In genomic region chr10:102382871-102383270, GRCh38 we compare ENCODE assay signal across 29 cellular contexts. TPM values are rescaled to one million over a fixed set of nuclear protein-coding genes. Genes with fewer than 3 reads are reported as not detected.
DNase-seq lines count a peak whose midpoint lies in the region; ATAC-seq, FAIRE-seq and TF ChIP-seq lines count a peak whose summit lies in the region.
"Had no signal": no experiment of that assay in that cellular context is flagged by ENCODE, and none has a peak within 500 bp of the region (broad histone marks: within the 10 kb centered on the region; RNA-seq: fewer than 3 reads in every experiment).

No MANE protein-coding gene starts in this region.

- H3K36me3 Mint-ChIP-seq in activated CD8-positive, alpha-beta T cell treated with anti-CD3 and anti-CD28 coated beads for 36 hours (ENCODE audit: low read depth), result peaks cover 13% of the 10 kb centered on the region

- H3K36me3 ChIP-seq in HEK293 (ENCODE audit: control insufficient read depth in 2 of 2, insufficient read depth in 1 of 2, low read length in 2 of 2) (peaks cover 15 to 46% of the 10 kb centered on the region in 2 experiments; a peak in 2 of 3 replicates), bronchial epithelial cell (ENCODE audit: control insufficient read depth, insufficient read depth, low read length) (peaks cover 29% of the 10 kb centered on the region), spleen (peaks cover 3 to 60% (median 50%) of the 10 kb centered on the region in 6 donors)

- H3K4me1 ChIP-seq in HEK293 (ENCODE audit: control insufficient read depth, insufficient read depth, low read length), result 0 out of 2 replicates have a peak, but pooled peaks cover 2% of the 10 kb centered on the region
- peaks cover 2 to 15% (median 7%) of the 10 kb centered on the region in 6 donors for H3K4me1 ChIP-seq in spleen
- H3K4me1 ChIP-seq: A549, BE2C had no signal

- H3K4me3 ChIP-seq in HEK293 (ENCODE audit: low read depth, low read length) (no peak overlapping the region), bronchial epithelial cell (ENCODE audit: low read depth, low read length) (no peak overlapping the region), spleen (no peak overlapping the region)
- H3K4me3 ChIP-seq: A549, BLaER1, GM12878 had no signal

- no peak for TF ChIP-seq CTCF in HEK293 (tag by site-specific recombination; IDR thresholded peaks at IDR 0.05)
- TF ChIP-seq CTCF in bronchial epithelial cell (IDR thresholded peaks at IDR 0.05; ENCODE audit: insufficient read depth, low read length, severe bottlenecking), result no peak
- no peak for TF ChIP-seq CTCF in spleen (IDR thresholded peaks at IDR 0.05 in 8 of 11, conservative IDR thresholded peaks at IDR 0.05 in 3 of 11)
- no peak for TF ChIP-seq CTCF in activated CD8-positive, alpha-beta T cell treated with anti-CD3 and anti-CD28 coated beads for 36 hours (IDR thresholded peaks at IDR 0.05)

- no peak for TF ChIP-seq POLR2A in spleen (IDR thresholded peaks at IDR 0.05)

- peak; percentile 11 for ATAC-seq in left colon
- ATAC-seq in activated CD8-positive, alpha-beta T cell treated with anti-CD3 and anti-CD28 coated beads for 36 hours, result no peak
- ATAC-seq in GM18511 (IDR thresholded peaks at IDR 0.05; ENCODE audit: unreplicated experiment), result no peak
- ATAC-seq: A549, GM12878 had no signal

- no peaks in the 10 kb centered on the region for H3K27me3 Mint-ChIP-seq in activated CD8-positive, alpha-beta T cell treated with anti-CD3 and anti-CD28 coated beads for 36 hours
- H3K27me3 Mint-ChIP-seq: CD4-positive, alpha-beta memory T cell; CD4-positive, CD25-positive, alpha-beta regulatory T cell; CD8-positive, alpha-beta memory T cell had no signal

- FAIRE-seq in bronchial epithelial cell (lab: Jason Lieb, UNC), result peak; percentile 62
- FAIRE-seq: A549, GM12878, GM12892, GM18507, GM19239 had no signal

- H3K27ac Mint-ChIP-seq in activated CD8-positive, alpha-beta T cell treated with anti-CD3 and anti-CD28 coated beads for 36 hours, result no peak overlapping the region
- H3K27ac Mint-ChIP-seq: CD14-positive monocyte; CD4-positive, CD25-positive, alpha-beta regulatory T cell had no signal

- peaks cover 3% of the 10 kb centered on the region for H3K4me1 Mint-ChIP-seq in activated CD8-positive, alpha-beta T cell treated with anti-CD3 and anti-CD28 coated beads for 36 hours (ENCODE audit: low read depth)
- H3K4me1 Mint-ChIP-seq: CD8-positive, alpha-beta memory T cell had no signal

- 87 to 97% (median 93%) methylated on average over 8 of the region's 8 CpGs for WGBS in spleen, 5 donors

- H3K4me3 Mint-ChIP-seq in activated CD8-positive, alpha-beta T cell treated with anti-CD3 and anti-CD28 coated beads for 36 hours, result no peak overlapping the region
- H3K4me3 Mint-ChIP-seq: CD14-positive monocyte; CD4-positive, alpha-beta memory T cell; CD4-positive, CD25-positive, alpha-beta regulatory T cell; CD8-positive, alpha-beta memory T cell had no signal

- H3K27me3 ChIP-seq in bronchial epithelial cell (ENCODE audit: control insufficient read depth, insufficient read depth, low read length) (no peaks in the 10 kb centered on the region), spleen (replicated peaks in 1 of 7) (no peaks in the 10 kb centered on the region)
- H3K27me3 ChIP-seq: BE2C, BLaER1 had no signal

- intact Hi-C loops in left colon (cut with DNase I, micrococcal nuclease) (no loop called here), spleen (cut with DNase I; ENCODE audit: low total_unique reads) (no loop called here)
- intact Hi-C loops in activated CD8-positive, alpha-beta T cell treated with anti-CD3 and anti-CD28 coated beads for 36 hours (cut with micrococcal nuclease), result no loop called here

- DNase-seq in bronchial epithelial cell (ENCODE audit: low read depth) (no peak), left colon (no peak), spleen (peak; percentile 52), NCI-H748 (lab: John Stamatoyannopoulos, UW; ENCODE audit: unreplicated experiment) (no peak)
- DNase-seq in activated CD8-positive, alpha-beta T cell treated with anti-CD3 and anti-CD28 coated beads for 36 hours, result no peak
- DNase-seq: BE2C; C1 segment of cervical spinal cord; CD4-positive, alpha-beta memory T cell; CD4-positive, CD25-positive, alpha-beta regulatory T cell; CD8-positive, alpha-beta memory T cell; COR-L47; DMS 273 treated with DMSO at 0.1 percent for 48 hours; DMS153; DMS53; DMS79; DND-41; EL; GDM1 had no signal

- POLR2A ChIA-PET in HEK293 (lab: Yijun Ruan, JAX), result no interaction called here
- POLR2A ChIA-PET in activated CD8-positive, alpha-beta T cell treated with anti-CD3 and anti-CD28 coated beads for 36 hours (lab: Charles Lee), result interaction anchor here (4.3 kb wide), 1 partner anchor 11 kb away, joined by 22 read pairs; the partner anchor contains the start of gene NFKB2

- CTCF ChIA-PET in HEK293 (lab: Yijun Ruan, JAX), result interaction anchor here (0.5 to 5.6 kb wide), 6 partner anchors 10 to 218 kb away, joined by 3 to 60 read pairs (median 4); no protein-coding TSS in a partner anchor
- CTCF ChIA-PET in activated CD8-positive, alpha-beta T cell treated with anti-CD3 and anti-CD28 coated beads for 36 hours (lab: Charles Lee), result interaction anchor here (0.5 to 4.2 kb wide), 4 partner anchors 11 to 152 kb away, joined by 3 to 36 read pairs (median 28); no protein-coding TSS in a partner anchor

- no peaks in the 10 kb centered on the region for H3K9me3 Mint-ChIP-seq in activated CD8-positive, alpha-beta T cell treated with anti-CD3 and anti-CD28 coated beads for 36 hours
- H3K9me3 Mint-ChIP-seq: CD14-positive monocyte; CD4-positive, alpha-beta memory T cell; CD8-positive, alpha-beta memory T cell had no signal

- H3K9me3 ChIP-seq in HEK293 (ENCODE audit: control insufficient read depth, insufficient read depth, low read depth, low read length), result no peaks in the 10 kb centered on the region
- H3K9me3 ChIP-seq in spleen, result no peaks in the 10 kb centered on the region
- H3K9me3 ChIP-seq: A549, BE2C, BLaER1 had no signal

- H3K27ac ChIP-seq in HEK293 (ENCODE audit: extremely low read depth, low read depth, low read length), result no peak overlapping the region
- H3K27ac ChIP-seq in spleen, result no peak overlapping the region
- H3K27ac ChIP-seq: 22Rv1, A549, BLaER1 had no signal

TF ChIP-seq in HEK293, 187 proteins besides CTCF, POLR2A, EP300 and RAD21:
- TF ChIP-seq ZNF600 (tag by site-specific recombination; IDR thresholded peaks at IDR 0.05), result 0 out of 2 replicates have a peak, but pooled peaks have one; percentile 9
- no peak for TF ChIP-seq MZF1 (tag by site-specific recombination; IDR thresholded peaks at IDR 0.05; ENCODE audit: borderline replicate concordance)
TF ChIP-seq in HEK293: peak in this region for 1.

RNA-seq across cellular contexts. Expression of gene NFKB2, which starts 12.6 kb away (rescaled TPM):
- 6.8 and 13.2 TPM in 2 replicates for total RNA-seq in bronchial epithelial cell
- 10 to 100 TPM; 17.0 to 37.6 TPM for total RNA-seq in left colon
- total RNA-seq in spleen, result 100 to 1,000 TPM in 3 of 7 donors, 10 to 100 TPM in 4; 51.6 to 161 (median 75.2) TPM
- polyA plus RNA-seq in spleen, result 10 to 100 TPM; 34.7 to 55.2 (median 51.9) TPM
- 100 to 1,000 TPM; 251 to 253 TPM for total RNA-seq in activated CD8-positive, alpha-beta T cell treated with anti-CD3 and anti-CD28 coated beads for 36 hours

RNA-seq across cellular contexts. Expression of gene PSD, which starts 35.7 kb away (rescaled TPM):
- total RNA-seq in bronchial epithelial cell (under 0.01 and 0.51 TPM in 2 replicates), left colon (10 to 100 TPM in 1 of 2 donors, 1 to 10 TPM in 1; 4.1 to 26.1 TPM), spleen (1 to 10 TPM in 6 of 7 donors, under 1 TPM in 1; 0.59 to 2.5 (median 1.3) TPM)
- polyA plus RNA-seq in spleen, result 1 to 10 TPM in 2 of 3 donors, under 1 TPM in 1; 0.65 to 1.1 (median 1.0) TPM
- total RNA-seq in activated CD8-positive, alpha-beta T cell treated with anti-CD3 and anti-CD28 coated beads for 36 hours, result 10 to 100 TPM in 1 of 2 experiments, 1 to 10 TPM in 1; 9.3 to 10.4 TPM
- total RNA-seq: A172 had no signal

RNA-seq across cellular contexts. Expression of gene FBXL15, which starts 37.8 kb away (rescaled TPM):
- total RNA-seq in bronchial epithelial cell (9.7 and 12.5 TPM in 2 replicates), left colon (10 to 100 TPM; 22.5 to 27.8 TPM), spleen (10 to 100 TPM; 16.7 to 27.9 (median 22.8) TPM)
- 10 to 100 TPM; 17.6 to 28.7 (median 23.6) TPM for polyA plus RNA-seq in spleen
- total RNA-seq in activated CD8-positive, alpha-beta T cell treated with anti-CD3 and anti-CD28 coated beads for 36 hours, result 10 to 100 TPM; 14.1 to 15.7 TPM

RNA-seq across cellular contexts. Expression of gene CUEDC2, which starts 49.5 kb away (rescaled TPM):
- 29.7 and 31.5 TPM in 2 replicates for total RNA-seq in bronchial epithelial cell
- 10 to 100 TPM; 25.4 to 27.8 TPM for total RNA-seq in left colon
- 10 to 100 TPM; 35.3 to 48.4 (median 43.0) TPM for total RNA-seq in spleen
- 10 to 100 TPM; 48.5 to 59.1 (median 58.7) TPM for polyA plus RNA-seq in spleen
- 10 to 100 TPM; 71.8 to 76.4 TPM for total RNA-seq in activated CD8-positive, alpha-beta T cell treated with anti-CD3 and anti-CD28 coated beads for 36 hours
